In the genomic region with DNA sequence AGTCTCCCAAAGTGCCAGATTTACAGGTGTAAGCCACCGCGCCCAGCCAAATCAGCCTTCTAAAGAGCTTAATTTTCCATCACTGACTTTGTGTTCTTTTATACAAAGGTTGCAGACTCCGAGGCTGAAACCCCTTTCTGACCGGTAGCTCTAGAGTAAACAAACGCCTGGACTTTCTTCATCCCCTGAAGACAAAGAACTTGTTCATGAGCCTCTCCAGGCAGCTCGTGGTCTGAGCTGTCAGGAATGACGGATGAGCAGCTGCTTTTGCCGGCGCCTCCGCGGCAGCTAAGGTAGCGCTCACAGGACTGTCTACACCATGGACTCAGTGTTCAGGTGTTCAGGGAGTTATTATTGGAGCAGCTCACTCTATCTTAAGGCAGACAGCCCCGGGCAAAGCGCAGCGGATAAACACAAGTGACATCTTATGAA, we compare ENCODE assay signal across 1 cellular context.
A peak's percentile ranks its signal among the peaks of the same experiment; 100 is the strongest.
TF ChIP-seq lines count a peak whose summit lies in the region.

No MANE protein-coding gene starts in this region.

TF ChIP-seq in HepG2, 621 proteins besides CTCF, POLR2A, EP300 and RAD21 (continued from another document and continues in another):
- TF ChIP-seq, protein P1, sequence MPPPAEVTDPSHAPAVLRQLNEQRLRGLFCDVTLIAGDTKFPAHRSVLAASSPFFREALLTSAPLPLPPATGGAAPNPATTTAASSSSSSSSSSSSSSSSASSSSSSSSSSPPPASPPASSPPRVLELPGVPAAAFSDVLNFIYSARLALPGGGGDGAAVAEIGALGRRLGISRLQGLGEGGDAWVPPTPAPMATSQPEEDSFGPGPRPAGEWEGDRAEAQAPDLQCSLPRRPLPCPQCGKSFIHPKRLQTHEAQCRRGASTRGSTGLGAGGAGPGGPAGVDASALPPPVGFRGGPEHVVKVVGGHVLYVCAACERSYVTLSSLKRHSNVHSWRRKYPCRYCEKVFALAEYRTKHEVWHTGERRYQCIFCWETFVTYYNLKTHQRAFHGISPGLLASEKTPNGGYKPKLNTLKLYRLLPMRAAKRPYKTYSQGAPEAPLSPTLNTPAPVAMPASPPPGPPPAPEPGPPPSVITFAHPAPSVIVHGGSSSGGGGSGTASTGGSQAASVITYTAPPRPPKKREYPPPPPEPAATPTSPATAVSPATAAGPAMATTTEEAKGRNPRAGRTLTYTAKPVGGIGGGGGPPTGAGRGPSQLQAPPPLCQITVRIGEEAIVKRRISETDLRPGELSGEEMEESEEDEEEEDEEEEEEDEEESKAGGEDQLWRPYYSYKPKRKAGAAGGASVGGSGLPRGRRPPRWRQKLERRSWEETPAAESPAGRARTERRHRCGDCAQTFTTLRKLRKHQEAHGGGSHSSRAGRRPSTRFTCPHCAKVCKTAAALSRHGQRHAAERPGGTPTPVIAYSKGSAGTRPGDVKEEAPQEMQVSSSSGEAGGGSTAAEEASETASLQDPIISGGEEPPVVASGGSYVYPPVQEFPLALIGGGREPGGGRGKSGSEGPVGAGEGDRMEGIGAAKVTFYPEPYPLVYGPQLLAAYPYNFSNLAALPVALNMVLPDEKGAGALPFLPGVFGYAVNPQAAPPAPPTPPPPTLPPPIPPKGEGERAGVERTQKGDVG (CRISPR knock-in tag; IDR thresholded peaks at IDR 0.05; ENCODE audit: borderline replicate concordance): no peak
- no peak for TF ChIP-seq ZNF550 (CRISPR knock-in tag; IDR thresholded peaks at IDR 0.05; ENCODE audit: borderline replicate concordance)
- no peak for TF ChIP-seq ZNF260 (CRISPR knock-in tag; IDR thresholded peaks at IDR 0.05; ENCODE audit: borderline replicate concordance, low read depth)
- peak; percentile 68; the same call in 1 of the 2 replicates for TF ChIP-seq SIX1 (CRISPR knock-in tag; IDR thresholded peaks at IDR 0.05; ENCODE audit: borderline replicate concordance)
- TF ChIP-seq FOXK1 (CRISPR knock-in tag; IDR thresholded peaks at IDR 0.05; ENCODE audit: borderline replicate concordance, low read depth): peak; percentile 76; the same call in 1 of the 2 replicates
- no peak for TF ChIP-seq ZIK1 (CRISPR knock-in tag; IDR thresholded peaks at IDR 0.05; ENCODE audit: borderline replicate concordance, low read depth)
- TF ChIP-seq, protein P2, sequence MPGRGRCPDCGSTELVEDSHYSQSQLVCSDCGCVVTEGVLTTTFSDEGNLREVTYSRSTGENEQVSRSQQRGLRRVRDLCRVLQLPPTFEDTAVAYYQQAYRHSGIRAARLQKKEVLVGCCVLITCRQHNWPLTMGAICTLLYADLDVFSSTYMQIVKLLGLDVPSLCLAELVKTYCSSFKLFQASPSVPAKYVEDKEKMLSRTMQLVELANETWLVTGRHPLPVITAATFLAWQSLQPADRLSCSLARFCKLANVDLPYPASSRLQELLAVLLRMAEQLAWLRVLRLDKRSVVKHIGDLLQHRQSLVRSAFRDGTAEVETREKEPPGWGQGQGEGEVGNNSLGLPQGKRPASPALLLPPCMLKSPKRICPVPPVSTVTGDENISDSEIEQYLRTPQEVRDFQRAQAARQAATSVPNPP (CRISPR knock-in tag; IDR thresholded peaks at IDR 0.05): peak; percentile 24; the same call in 1 of the 2 replicates
- peak; percentile 70; the same call in 1 of the 2 replicates for TF ChIP-seq NCOR1 (IDR thresholded peaks at IDR 0.05; ENCODE audit: borderline replicate concordance, low read length)
- TF ChIP-seq, protein P3, sequence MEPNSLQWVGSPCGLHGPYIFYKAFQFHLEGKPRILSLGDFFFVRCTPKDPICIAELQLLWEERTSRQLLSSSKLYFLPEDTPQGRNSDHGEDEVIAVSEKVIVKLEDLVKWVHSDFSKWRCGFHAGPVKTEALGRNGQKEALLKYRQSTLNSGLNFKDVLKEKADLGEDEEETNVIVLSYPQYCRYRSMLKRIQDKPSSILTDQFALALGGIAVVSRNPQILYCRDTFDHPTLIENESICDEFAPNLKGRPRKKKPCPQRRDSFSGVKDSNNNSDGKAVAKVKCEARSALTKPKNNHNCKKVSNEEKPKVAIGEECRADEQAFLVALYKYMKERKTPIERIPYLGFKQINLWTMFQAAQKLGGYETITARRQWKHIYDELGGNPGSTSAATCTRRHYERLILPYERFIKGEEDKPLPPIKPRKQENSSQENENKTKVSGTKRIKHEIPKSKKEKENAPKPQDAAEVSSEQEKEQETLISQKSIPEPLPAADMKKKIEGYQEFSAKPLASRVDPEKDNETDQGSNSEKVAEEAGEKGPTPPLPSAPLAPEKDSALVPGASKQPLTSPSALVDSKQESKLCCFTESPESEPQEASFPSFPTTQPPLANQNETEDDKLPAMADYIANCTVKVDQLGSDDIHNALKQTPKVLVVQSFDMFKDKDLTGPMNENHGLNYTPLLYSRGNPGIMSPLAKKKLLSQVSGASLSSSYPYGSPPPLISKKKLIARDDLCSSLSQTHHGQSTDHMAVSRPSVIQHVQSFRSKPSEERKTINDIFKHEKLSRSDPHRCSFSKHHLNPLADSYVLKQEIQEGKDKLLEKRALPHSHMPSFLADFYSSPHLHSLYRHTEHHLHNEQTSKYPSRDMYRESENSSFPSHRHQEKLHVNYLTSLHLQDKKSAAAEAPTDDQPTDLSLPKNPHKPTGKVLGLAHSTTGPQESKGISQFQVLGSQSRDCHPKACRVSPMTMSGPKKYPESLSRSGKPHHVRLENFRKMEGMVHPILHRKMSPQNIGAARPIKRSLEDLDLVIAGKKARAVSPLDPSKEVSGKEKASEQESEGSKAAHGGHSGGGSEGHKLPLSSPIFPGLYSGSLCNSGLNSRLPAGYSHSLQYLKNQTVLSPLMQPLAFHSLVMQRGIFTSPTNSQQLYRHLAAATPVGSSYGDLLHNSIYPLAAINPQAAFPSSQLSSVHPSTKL (CRISPR knock-in tag; IDR thresholded peaks at IDR 0.05): peak; percentile 93
- peak; percentile 81 for TF ChIP-seq CREM (IDR thresholded peaks at IDR 0.05)
- TF ChIP-seq CREM (CRISPR knock-in tag; IDR thresholded peaks at IDR 0.05): no peak
- no peak for TF ChIP-seq STAT5B (CRISPR knock-in tag; IDR thresholded peaks at IDR 0.05)
- no peak for TF ChIP-seq FOXP1 (IDR thresholded peaks at IDR 0.05)
- peak; percentile 72 for TF ChIP-seq FOXP1 (CRISPR knock-in tag; IDR thresholded peaks at IDR 0.05)
- no peak for TF ChIP-seq NR3C1 (CRISPR knock-in tag; IDR thresholded peaks at IDR 0.05)
- TF ChIP-seq PRPF4 (IDR thresholded peaks at IDR 0.05; ENCODE audit: low read depth, low read length, poor library complexity, severe bottlenecking): no peak
- peak; percentile 32; the same call in 1 of the 2 replicates for TF ChIP-seq HNF4G (IDR thresholded peaks at IDR 0.05; ENCODE audit: borderline replicate concordance, low read depth, low read length)
- TF ChIP-seq HNF4G (CRISPR knock-in tag; IDR thresholded peaks at IDR 0.05; ENCODE audit: borderline replicate concordance, low read depth): peak; percentile 41; the same call in 1 of the 2 replicates
- TF ChIP-seq ZNF883 (CRISPR knock-in tag; IDR thresholded peaks at IDR 0.05; ENCODE audit: not compliant biosample characterization): no peak
- TF ChIP-seq TBL1XR1 (IDR thresholded peaks at IDR 0.05; ENCODE audit: borderline replicate concordance, low read length, partially characterized antibody): no peak
- no peak for TF ChIP-seq ZBTB42 (CRISPR knock-in tag; IDR thresholded peaks at IDR 0.05)
- TF ChIP-seq, protein P4, sequence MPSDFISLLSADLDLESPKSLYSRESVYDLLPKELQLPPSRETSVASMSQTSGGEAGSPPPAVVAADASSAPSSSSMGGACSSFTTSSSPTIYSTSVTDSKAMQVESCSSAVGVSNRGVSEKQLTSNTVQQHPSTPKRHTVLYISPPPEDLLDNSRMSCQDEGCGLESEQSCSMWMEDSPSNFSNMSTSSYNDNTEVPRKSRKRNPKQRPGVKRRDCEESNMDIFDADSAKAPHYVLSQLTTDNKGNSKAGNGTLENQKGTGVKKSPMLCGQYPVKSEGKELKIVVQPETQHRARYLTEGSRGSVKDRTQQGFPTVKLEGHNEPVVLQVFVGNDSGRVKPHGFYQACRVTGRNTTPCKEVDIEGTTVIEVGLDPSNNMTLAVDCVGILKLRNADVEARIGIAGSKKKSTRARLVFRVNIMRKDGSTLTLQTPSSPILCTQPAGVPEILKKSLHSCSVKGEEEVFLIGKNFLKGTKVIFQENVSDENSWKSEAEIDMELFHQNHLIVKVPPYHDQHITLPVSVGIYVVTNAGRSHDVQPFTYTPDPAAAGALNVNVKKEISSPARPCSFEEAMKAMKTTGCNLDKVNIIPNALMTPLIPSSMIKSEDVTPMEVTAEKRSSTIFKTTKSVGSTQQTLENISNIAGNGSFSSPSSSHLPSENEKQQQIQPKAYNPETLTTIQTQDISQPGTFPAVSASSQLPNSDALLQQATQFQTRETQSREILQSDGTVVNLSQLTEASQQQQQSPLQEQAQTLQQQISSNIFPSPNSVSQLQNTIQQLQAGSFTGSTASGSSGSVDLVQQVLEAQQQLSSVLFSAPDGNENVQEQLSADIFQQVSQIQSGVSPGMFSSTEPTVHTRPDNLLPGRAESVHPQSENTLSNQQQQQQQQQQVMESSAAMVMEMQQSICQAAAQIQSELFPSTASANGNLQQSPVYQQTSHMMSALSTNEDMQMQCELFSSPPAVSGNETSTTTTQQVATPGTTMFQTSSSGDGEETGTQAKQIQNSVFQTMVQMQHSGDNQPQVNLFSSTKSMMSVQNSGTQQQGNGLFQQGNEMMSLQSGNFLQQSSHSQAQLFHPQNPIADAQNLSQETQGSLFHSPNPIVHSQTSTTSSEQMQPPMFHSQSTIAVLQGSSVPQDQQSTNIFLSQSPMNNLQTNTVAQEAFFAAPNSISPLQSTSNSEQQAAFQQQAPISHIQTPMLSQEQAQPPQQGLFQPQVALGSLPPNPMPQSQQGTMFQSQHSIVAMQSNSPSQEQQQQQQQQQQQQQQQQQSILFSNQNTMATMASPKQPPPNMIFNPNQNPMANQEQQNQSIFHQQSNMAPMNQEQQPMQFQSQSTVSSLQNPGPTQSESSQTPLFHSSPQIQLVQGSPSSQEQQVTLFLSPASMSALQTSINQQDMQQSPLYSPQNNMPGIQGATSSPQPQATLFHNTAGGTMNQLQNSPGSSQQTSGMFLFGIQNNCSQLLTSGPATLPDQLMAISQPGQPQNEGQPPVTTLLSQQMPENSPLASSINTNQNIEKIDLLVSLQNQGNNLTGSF (CRISPR knock-in tag; IDR thresholded peaks at IDR 0.05): no peak
- TF ChIP-seq, protein P5, sequence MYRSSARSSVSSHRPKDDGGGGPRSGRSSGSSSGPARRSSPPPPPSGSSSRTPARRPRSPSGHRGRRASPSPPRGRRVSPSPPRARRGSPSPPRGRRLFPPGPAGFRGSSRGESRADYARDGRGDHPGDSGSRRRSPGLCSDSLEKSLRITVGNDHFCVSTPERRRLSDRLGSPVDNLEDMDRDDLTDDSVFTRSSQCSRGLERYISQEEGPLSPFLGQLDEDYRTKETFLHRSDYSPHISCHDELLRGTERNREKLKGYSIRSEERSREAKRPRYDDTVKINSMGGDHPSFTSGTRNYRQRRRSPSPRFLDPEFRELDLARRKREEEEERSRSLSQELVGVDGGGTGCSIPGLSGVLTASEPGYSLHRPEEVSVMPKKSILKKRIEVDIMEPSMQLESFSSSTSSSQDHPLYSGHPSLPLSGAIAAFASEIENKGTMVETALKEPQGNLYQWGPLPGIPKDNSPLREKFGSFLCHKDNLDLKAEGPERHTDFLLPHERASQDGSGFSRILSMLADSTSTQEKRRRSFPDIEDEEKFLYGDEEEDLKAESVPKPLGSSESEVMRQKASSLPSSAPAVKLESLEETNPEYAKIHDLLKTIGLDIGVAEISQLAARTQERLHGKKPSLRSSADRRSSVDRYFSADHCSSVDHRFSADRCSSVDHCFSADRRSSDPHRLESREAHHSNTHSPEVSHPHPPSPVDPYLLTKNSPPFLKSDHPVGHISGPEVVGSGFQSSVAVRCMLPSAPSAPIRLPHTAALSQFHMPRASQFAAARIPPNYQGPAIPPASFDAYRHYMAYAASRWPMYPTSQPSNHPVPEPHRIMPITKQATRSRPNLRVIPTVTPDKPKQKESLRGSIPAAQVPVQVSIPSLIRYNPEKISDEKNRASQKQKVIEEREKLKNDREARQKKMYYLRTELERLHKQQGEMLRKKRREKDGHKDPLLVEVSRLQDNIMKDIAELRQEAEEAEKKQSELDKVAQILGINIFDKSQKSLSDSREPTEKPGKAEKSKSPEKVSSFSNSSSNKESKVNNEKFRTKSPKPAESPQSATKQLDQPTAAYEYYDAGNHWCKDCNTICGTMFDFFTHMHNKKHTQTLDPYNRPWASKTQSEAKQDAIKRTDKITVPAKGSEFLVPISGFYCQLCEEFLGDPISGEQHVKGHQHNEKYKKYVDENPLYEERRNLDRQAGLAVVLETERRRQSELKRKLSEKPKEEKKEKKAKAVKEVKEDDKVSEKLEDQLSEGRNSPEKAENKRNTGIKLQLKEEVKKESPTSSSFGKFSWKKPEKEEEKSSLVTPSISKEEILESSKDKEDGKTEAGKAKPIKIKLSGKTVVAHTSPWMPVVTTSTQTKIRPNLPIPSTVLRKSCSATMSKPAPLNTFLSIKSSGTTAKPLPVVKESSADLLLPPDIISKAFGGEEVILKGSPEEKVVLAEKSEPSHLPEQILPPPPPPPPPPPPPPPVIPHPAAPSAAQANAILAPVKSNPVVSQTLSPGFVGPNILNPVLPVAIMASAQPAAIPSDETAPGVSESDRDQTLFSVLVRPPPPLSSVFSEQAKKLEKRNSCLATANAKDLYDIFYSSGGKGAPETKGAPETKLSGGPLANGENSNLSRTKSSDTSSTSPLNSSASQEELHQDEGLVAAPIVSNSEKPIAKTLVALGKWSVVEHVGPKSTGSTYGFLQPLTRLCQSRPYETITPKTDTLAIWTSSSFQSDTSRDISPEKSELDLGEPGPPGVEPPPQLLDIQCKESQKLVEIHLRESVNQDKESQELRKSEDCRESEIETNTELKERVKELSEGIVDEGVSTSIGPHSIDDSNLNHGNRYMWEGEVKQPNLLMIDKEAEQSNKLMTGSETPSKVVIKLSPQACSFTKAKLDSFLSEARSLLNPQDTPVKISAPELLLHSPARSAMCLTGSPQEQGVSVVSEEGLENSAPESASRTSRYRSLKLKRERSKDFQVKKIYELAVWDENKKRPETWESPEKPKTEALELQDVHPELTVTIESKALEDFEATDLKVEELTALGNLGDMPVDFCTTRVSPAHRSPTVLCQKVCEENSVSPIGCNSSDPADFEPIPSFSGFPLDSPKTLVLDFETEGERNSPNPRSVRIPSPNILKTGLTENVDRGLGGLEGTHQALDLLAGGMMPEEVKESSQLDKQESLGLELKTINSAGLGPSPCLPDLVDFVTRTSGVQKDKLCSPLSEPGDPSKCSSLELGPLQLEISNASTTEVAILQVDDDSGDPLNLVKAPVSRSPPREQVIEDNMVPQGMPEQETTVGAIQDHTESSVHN (CRISPR knock-in tag; IDR thresholded peaks at IDR 0.05): no peak
- no peak for TF ChIP-seq AGO2 (optimal IDR thresholded peaks at IDR 0.05; ENCODE audit: low read depth, low read length)
- TF ChIP-seq MYNN (CRISPR knock-in tag; IDR thresholded peaks at IDR 0.05; ENCODE audit: low read depth): no peak
- no peak for TF ChIP-seq MTF2 (CRISPR knock-in tag; IDR thresholded peaks at IDR 0.05; ENCODE audit: borderline replicate concordance)
- TF ChIP-seq, protein P6, sequence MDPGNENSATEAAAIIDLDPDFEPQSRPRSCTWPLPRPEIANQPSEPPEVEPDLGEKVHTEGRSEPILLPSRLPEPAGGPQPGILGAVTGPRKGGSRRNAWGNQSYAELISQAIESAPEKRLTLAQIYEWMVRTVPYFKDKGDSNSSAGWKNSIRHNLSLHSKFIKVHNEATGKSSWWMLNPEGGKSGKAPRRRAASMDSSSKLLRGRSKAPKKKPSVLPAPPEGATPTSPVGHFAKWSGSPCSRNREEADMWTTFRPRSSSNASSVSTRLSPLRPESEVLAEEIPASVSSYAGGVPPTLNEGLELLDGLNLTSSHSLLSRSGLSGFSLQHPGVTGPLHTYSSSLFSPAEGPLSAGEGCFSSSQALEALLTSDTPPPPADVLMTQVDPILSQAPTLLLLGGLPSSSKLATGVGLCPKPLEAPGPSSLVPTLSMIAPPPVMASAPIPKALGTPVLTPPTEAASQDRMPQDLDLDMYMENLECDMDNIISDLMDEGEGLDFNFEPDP (CRISPR knock-in tag; conservative IDR thresholded peaks at IDR 0.05): no peak
- no peak for TF ChIP-seq ZNF430 (CRISPR knock-in tag; IDR thresholded peaks at IDR 0.05)
- no peak for TF ChIP-seq NFRKB (IDR thresholded peaks at IDR 0.05)
- no peak for TF ChIP-seq ZNF446 (CRISPR knock-in tag; IDR thresholded peaks at IDR 0.05)
- peak; percentile 68; the same call in 1 of the 2 replicates for TF ChIP-seq IRF2 (CRISPR knock-in tag; IDR thresholded peaks at IDR 0.05)
- no peak for TF ChIP-seq SRSF4 (IDR thresholded peaks at IDR 0.05; ENCODE audit: low read depth, low read length, poor library complexity, severe bottlenecking)
